ENCODE assay signal across 8 cellular contexts in the genomic region with DNA sequence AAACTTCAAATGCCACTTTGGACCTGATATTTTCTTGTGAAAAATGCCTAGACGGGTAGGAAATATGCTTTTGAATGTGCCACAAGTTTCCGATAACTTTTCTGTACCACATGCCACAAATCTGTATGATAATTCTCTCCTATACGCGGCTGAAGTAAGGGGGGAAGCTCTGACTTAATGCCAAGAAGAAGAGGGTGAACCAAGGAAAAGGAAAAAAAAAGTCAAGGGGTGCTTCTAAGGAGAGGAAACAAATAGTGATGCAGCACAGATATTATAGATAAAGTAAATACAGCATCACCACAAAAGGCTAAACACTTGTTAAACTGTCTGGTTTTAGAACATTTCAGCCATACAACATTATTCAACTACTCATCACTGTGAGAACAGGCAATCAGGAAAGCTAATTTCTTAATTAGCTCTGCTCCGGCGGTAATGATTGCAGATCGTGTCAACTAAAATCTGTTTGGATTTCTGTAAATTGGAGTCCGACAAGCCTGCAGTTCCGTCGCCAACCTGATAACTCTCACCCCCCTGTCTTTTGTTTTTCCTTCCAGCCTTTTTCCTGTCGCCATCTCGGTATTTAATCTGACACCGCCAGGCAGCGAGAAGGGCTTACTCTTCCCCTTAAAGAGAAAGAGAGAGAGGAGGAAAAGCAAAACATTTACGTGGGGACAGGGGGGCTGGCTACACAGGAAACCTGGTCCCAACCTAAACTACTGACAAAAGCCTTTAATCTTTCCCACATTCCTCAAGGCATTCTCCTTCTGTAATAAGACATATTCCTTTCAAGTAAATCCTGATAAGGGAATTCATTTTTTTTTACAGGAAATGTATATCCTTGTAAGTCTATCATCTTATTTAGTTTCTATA.
A peak's percentile ranks its signal among the peaks of the same experiment; 100 is the strongest.
DNase-seq lines count a peak whose midpoint lies in the region; ATAC-seq and TF ChIP-seq lines count a peak whose summit lies in the region.

No MANE protein-coding gene starts in this region.

- POLR2A ChIA-PET in AG04449 (lab: Yijun Ruan, JAX): no interaction called here

- ATAC-seq in naive B cell (ENCODE audit: low read depth in 2 of 2) (peak in 1 of 2 donors; percentile 19), HG02588 (IDR thresholded peaks at IDR 0.05; ENCODE audit: unreplicated experiment) (no peak), HG02759 (IDR thresholded peaks at IDR 0.05; ENCODE audit: unreplicated experiment) (no peak)

- no peaks in the 10 kb centered on the region for H3K27me3 Mint-ChIP-seq in naive B cell

- H3K36me3 Mint-ChIP-seq in naive B cell: peaks cover 0 to 4% of the 10 kb centered on the region in 2 donors

- in situ Hi-C loops in KBM-7 (cut with MboI; ENCODE audit: low pct_unique_long_range_greater_than_20kb, low sequenced_read_pairs): no loop called here

- no peaks in the 10 kb centered on the region for H3K9me3 Mint-ChIP-seq in naive B cell

- CTCF ChIA-PET in AG04449 (lab: Yijun Ruan, JAX): interaction anchor here (0.5 to 1.2 kb wide), 5 partner anchors 11 to 649 kb away, joined by 3 read pairs; no protein-coding TSS in a partner anchor

- H3K4me3 Mint-ChIP-seq in naive B cell: peak overlapping the region in 6 of 8 donors; percentile 31 to 61 (median 50)

- H3K4me3 ChIP-seq in AG04449 (ENCODE audit: low read depth, low read length) (peak overlapping the region; percentile 18), coronary artery (peak overlapping the region; percentile 65)

- H3K27ac Mint-ChIP-seq in naive B cell: peak overlapping the region in 5 of 6 donors; percentile 17 to 94 (median 65)

- H3K4me1 Mint-ChIP-seq in naive B cell: peaks cover 66 to 83% (median 83%) of the 10 kb centered on the region in 3 donors

- TF ChIP-seq CTCF in AG04449 (IDR thresholded peaks at IDR 0.05; ENCODE audit: insufficient read depth, low read length, missing control alignments): no peak
- no peak for TF ChIP-seq CTCF in coronary artery (IDR thresholded peaks at IDR 0.05)

- DNase-seq in AG04449 (ENCODE audit: low read depth, low spot score): no peak
- peak; percentile 38 for DNase-seq in KBM-7
- no peak for DNase-seq in coronary artery (ENCODE audit: low spot score)
- no peak for DNase-seq in naive B cell
- no peak for DNase-seq in cerebellum (ENCODE audit: low spot score)
- DNase-seq in LoVo (ENCODE audit: low spot score): no peak

- peak overlapping the region; percentile 47 to 81 for H3K27ac ChIP-seq in coronary artery
